In the genomic region with DNA sequence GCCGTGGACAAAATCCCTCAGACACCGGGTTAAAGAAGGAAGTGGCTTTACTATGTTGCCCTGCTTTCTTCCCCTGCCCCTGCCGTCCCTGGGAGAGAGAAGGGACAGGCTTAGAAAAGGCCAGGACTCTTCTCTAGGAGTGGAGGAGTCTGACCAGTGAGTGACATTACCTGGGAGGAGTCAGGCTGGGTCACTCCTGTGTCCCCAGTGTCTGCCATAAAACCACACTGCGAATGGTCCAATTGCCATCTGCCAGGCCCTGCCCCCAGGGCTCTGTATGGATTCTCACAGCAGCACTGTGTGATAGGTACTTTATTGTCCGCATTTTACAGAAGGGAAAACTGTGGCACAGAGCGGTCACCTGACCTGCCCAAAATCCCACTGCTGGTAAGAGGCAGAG, we compare ENCODE assay signal across 32 cellular contexts.
"Had no signal": no experiment of that assay in that cellular context is flagged by ENCODE, and none has a peak within 500 bp of the region (broad histone marks: within the 10 kb centered on the region; RNA-seq: fewer than 3 reads in every experiment).

No MANE protein-coding gene starts in this region.

- H3K27ac ChIP-seq: adrenal gland, breast epithelium, cardiac muscle cell, colonic mucosa, dorsolateral prefrontal cortex, heart left ventricle, WERI-Rb-1 had no signal

- ATAC-seq: activated CD4-positive, CD25-positive, alpha-beta regulatory T cell treated with anti-CD3 and anti-CD28 coated beads, Interleukin-2, amount 50 U/mL, for 24 hours; activated CD8-positive, alpha-beta T cell treated with anti-CD3 and anti-CD28 coated beads for 36 hours; activated naive CD8-positive, alpha-beta T cell treated with anti-CD3 and anti-CD28 coated beads, Interleukin-2, amount 50 U/mL, for 24 hours; activated T-cell treated with anti-CD3 and anti-CD28 coated beads, Interleukin-2, amount 50 U/mL, for 4 hours; esophagus mucosa; heart left ventricle; T-helper 17 cell had no signal

- H3K27me3 ChIP-seq: adrenal gland, cardiac muscle cell, colonic mucosa, heart left ventricle had no signal

- H3K4me1 ChIP-seq: adrenal gland, breast epithelium, colonic mucosa, heart left ventricle had no signal

- H3K36me3 ChIP-seq: adrenal gland, breast epithelium, cardiac muscle cell, colonic mucosa, heart left ventricle, WERI-Rb-1 had no signal

- FAIRE-seq: frontal cortex had no signal

- H3K9me3 ChIP-seq: adrenal gland, breast epithelium, colonic mucosa had no signal

- DNase-seq: activated B cell treated with CpG ODN at 0.5 μM for 24 hours; activated CD4-positive, alpha-beta T cell treated with anti-CD3 and anti-CD28 coated beads for 48 hours; activated CD4-positive, alpha-beta T cell treated with anti-CD3 and anti-CD28 coated beads, Interleukin-2, amount 50 U/mL, for 1 hour; activated CD4-positive, alpha-beta T cell treated with anti-CD3 and anti-CD28 coated beads, Interleukin-2, amount 50 U/mL, for 48 hours; activated CD8-positive, alpha-beta memory T cell treated with anti-CD3 and anti-CD28 coated beads for 24 hours; activated CD8-positive, alpha-beta T cell treated with anti-CD3 and anti-CD28 coated beads for 36 hours; activated effector memory CD4-positive, alpha-beta T cell treated with anti-CD3 and anti-CD28 coated beads, Interleukin-2, amount 50 U/mL, for 16 hours; activated naive CD4-positive, alpha-beta T cell treated with anti-CD3 and anti-CD28 coated beads for 36 hours; activated naive CD8-positive, alpha-beta T cell treated with anti-CD3 and anti-CD28 coated beads for 36 hours; activated naive CD8-positive, alpha-beta T cell treated with anti-CD3 and anti-CD28 coated beads, Interleukin-2, amount 50 U/mL, for 24 hours; activated T-cell treated with anti-CD3 and anti-CD28 coated beads, Interleukin-2, amount 50 U/mL, for 4 hours; adrenal gland; amygdala; aorta; central memory CD4-positive, alpha-beta T cell; cerebellar nuclear complex; colonic mucosa; dorsolateral prefrontal cortex; effector memory CD4-positive, alpha-beta T cell; endodermal cell; foreskin fibroblast; glutamatergic neuron; heart left ventricle; T-helper 1 cell; T-helper 17 cell; T1000; WERI-Rb-1 had no signal

- H3K4me3 ChIP-seq: adrenal gland, breast epithelium, cardiac muscle cell, colonic mucosa, dorsolateral prefrontal cortex, heart left ventricle had no signal
